Comparison of ENCODE assay signal across 18 cellular contexts in the genomic region with DNA sequence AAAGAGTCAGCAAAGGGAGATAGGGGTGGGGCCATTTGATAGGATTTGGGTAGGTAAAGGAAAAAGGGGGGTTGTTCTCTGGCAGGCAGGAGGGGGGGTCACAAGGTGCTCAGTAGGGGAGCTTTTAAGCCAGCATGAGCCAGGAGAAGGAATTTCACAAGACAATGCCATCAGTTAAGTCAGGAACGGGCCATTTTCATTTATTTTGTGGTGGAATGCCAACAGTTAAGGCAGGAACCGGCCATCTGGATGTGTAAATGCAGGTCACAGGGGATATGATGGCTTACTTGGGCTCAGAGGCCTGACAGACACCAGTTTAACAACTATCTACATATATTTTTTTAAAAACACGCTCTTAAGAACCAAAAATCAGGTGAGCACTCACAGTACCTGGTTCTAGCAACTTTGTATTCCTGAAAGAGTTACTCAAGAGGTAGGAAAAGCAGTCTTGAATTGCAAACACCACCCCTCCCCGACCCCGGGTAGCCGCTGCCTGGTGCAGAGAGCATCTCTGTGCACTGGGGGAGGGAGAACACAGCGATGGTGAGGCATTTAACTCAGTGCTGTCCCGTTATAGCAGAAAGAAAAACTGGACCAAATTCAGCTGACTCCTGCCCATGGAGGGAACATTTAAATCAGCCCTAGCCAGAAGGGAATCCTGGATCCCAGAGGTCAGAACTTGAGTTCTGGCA.
DNase-seq lines count a peak whose midpoint lies in the region; ATAC-seq and TF ChIP-seq lines count a peak whose summit lies in the region.
"Had no signal": no experiment of that assay in that cellular context is flagged by ENCODE, and none has a peak within 500 bp of the region (broad histone marks: within the 10 kb centered on the region; RNA-seq: fewer than 3 reads in every experiment).

No MANE protein-coding gene starts in this region.

- H2BK5ac ChIP-seq in H9 (ENCODE audit: insufficient read length, low read length): peak overlapping the region; percentile 69

- peak overlapping the region; percentile 30 to 58; a peak in 4 of 5 replicates for H3K4me3 Mint-ChIP-seq in H9
- H3K4me3 Mint-ChIP-seq in T-helper 2 cell treated with Interferon-gamma antibody and Interleukin-4, amounts not matched to agents 5 μg/mL and 100 μg/mL, for 36 hours: no peak overlapping the region
- H3K4me3 Mint-ChIP-seq: CD14-positive monocyte; CD8-positive, alpha-beta memory T cell; HFFc6 had no signal

- H2AK5ac ChIP-seq in H9 (ENCODE audit: insufficient read length, low read length): peak overlapping the region; percentile 50

- no peaks in the 10 kb centered on the region; the same call in 1 of the 2 replicates for H3K27me3 Mint-ChIP-seq in H9 (ENCODE audit: low read depth)
- H3K27me3 Mint-ChIP-seq in T-helper 2 cell treated with Interferon-gamma antibody and Interleukin-4, amounts not matched to agents 5 μg/mL and 100 μg/mL, for 36 hours (ENCODE audit: low read depth): no peaks in the 10 kb centered on the region

- peaks cover 3% of the 10 kb centered on the region for H3K23me2 ChIP-seq in H9 (ENCODE audit: insufficient read length, low read depth, low read length, poor library complexity, severe bottlenecking)

- DNase-seq in H9: peak; percentile 76
- DNase-seq in NT2/D1 (ENCODE audit: low read depth, low spot score): peak; percentile 64
- DNase-seq in iPS DF 6.9 (ENCODE audit: low read depth, low spot score): no peak
- DNase-seq in NCI-H2227 (lab: John Stamatoyannopoulos, UW; ENCODE audit: unreplicated experiment): no peak
- no peak for DNase-seq in T-helper 2 cell treated with Interferon-gamma antibody and Interleukin-4, amounts not matched to agents 5 μg/mL and 100 μg/mL, for 36 hours (ENCODE audit: low spot score)
- no peak for DNase-seq in T1000 (lab: John Stamatoyannopoulos, UW)
- DNase-seq: Caco-2; CD8-positive, alpha-beta memory T cell; DMS53; GOT3; HCEC 1CT; HFFc6; Kasumi-1 had no signal

- no peak overlapping the region for H3K56ac ChIP-seq in H9 (ENCODE audit: insufficient read length, low read depth, low read length)

- H4K8ac ChIP-seq in H9 (replicated peaks; ENCODE audit: insufficient read length, low read depth, low read length): no peak overlapping the region

- peak overlapping the region; percentile 58 for H3K18ac ChIP-seq in H9 (ENCODE audit: insufficient read length, low read depth, low read length)

- peak overlapping the region; percentile 29 for H3T11ph ChIP-seq in H9 (ENCODE audit: low read length)

- no peak overlapping the region for H3K23ac ChIP-seq in H9 (ENCODE audit: insufficient read length, low read depth, low read length)

- WGBS in H9 (ENCODE audit: extremely low coverage, insufficient read length, low lambda C conversion rate): no CpG with 5 or more reads among the region's 8 CpGs
- no CpG with 5 or more reads among the region's 8 CpGs for WGBS in iPS DF 6.9 (ENCODE audit: insufficient coverage, insufficient read length)

- H3K4ac ChIP-seq in H9 (ENCODE audit: low read depth, low read length): no peak overlapping the region

- H2BK12ac ChIP-seq in H9 (ENCODE audit: insufficient read length, low read depth, low read length): no peak overlapping the region

- no peaks in the 10 kb centered on the region for H3K36me3 ChIP-seq in NT2/D1 (ENCODE audit: insufficient read depth, insufficient read length, low read length)
- no peaks in the 10 kb centered on the region for H3K36me3 ChIP-seq in iPS DF 6.9 (ENCODE audit: control insufficient read depth, insufficient read depth, low read length)

- no peaks in the 10 kb centered on the region for H3K79me2 ChIP-seq in H9 (ENCODE audit: insufficient read depth, low read length)

- peak overlapping the region; percentile 84 for H4K5ac ChIP-seq in H9 (ENCODE audit: insufficient read length, low read depth, low read length)

- H3K9me3 ChIP-seq in H9 (ENCODE audit: control insufficient read depth, low read depth, low read length) (no peaks in the 10 kb centered on the region), NT2/D1 (ENCODE audit: insufficient read depth, low read length) (peaks cover 15% of the 10 kb centered on the region; the same call in 1 of the 2 replicates), iPS DF 6.9 (ENCODE audit: control insufficient read depth, insufficient read depth, low read length) (no peaks in the 10 kb centered on the region)

- TF ChIP-seq CTCF in H9 (conservative IDR thresholded peaks at IDR 0.05): no peak

- H3K4me1 ChIP-seq in H9 (ENCODE audit: insufficient read depth, low read length): peaks cover 5% of the 10 kb centered on the region; the same call in 1 of the 2 replicates
- no peaks in the 10 kb centered on the region for H3K4me1 ChIP-seq in NT2/D1 (ENCODE audit: insufficient read depth, insufficient read length)
- H3K4me1 ChIP-seq in iPS DF 6.9 (ENCODE audit: control insufficient read depth, insufficient read depth, low read length): peaks cover 5% of the 10 kb centered on the region
- H3K4me1 ChIP-seq: A549, Caco-2 had no signal

- no peak overlapping the region for H2BK20ac ChIP-seq in H9 (ENCODE audit: low read depth, low read length, poor library complexity, severe bottlenecking)

- peaks cover 36 to 37% of the 10 kb centered on the region in 2 experiments for H3K4me1 Mint-ChIP-seq in H9
- no peaks in the 10 kb centered on the region for H3K4me1 Mint-ChIP-seq in T-helper 2 cell treated with Interferon-gamma antibody and Interleukin-4, amounts not matched to agents 5 μg/mL and 100 μg/mL, for 36 hours (ENCODE audit: low read depth)
- H3K4me1 Mint-ChIP-seq: CD14-positive monocyte; CD8-positive, alpha-beta memory T cell had no signal

- H3K27me3 ChIP-seq in H9 (ENCODE audit: insufficient read depth, low read length) (no peaks in the 10 kb centered on the region), NT2/D1 (ENCODE audit: insufficient read depth, insufficient read length) (no peaks in the 10 kb centered on the region), iPS DF 6.9 (ENCODE audit: control insufficient read depth, insufficient read depth, low read length) (no peaks in the 10 kb centered on the region)

- H3K27ac Mint-ChIP-seq in H9: peak overlapping the region; percentile 90 to 99 (median 96)
- no peak overlapping the region for H3K27ac Mint-ChIP-seq in T-helper 2 cell treated with Interferon-gamma antibody and Interleukin-4, amounts not matched to agents 5 μg/mL and 100 μg/mL, for 36 hours
- H3K27ac Mint-ChIP-seq: CD14-positive monocyte; CD8-positive, alpha-beta memory T cell; HFFc6 had no signal

- no peak overlapping the region for H4K91ac ChIP-seq in H9 (ENCODE audit: insufficient read length, low read depth, low read length)

- H3K27ac ChIP-seq in H9 (ENCODE audit: insufficient read length, low read depth, low read length): peak overlapping the region; percentile 98
- peak overlapping the region; percentile 98 for H3K27ac ChIP-seq in iPS DF 6.9 (ENCODE audit: low read length)
- H3K27ac ChIP-seq: A549 had no signal

- peak overlapping the region; percentile 6 for H2AFZ ChIP-seq in H9 (ENCODE audit: low read length)

- no peak overlapping the region; the same call in 1 of the 2 replicates for H3K14ac ChIP-seq in H9 (ENCODE audit: insufficient read depth, low read length)

- H3K4me3 ChIP-seq in NT2/D1 (ENCODE audit: insufficient read length, low read depth) (no peak overlapping the region), iPS DF 6.9 (ENCODE audit: low read length) (no peak overlapping the region)
- H3K4me3 ChIP-seq: A549, GM12878, K562 had no signal

- H3K36me3 Mint-ChIP-seq in H9 (ENCODE audit: insufficient read depth in 1 of 3, low read depth in 3 of 3): peaks cover 13 to 41% (median 25%) of the 10 kb centered on the region in 3 experiments
- H3K36me3 Mint-ChIP-seq in T-helper 2 cell treated with Interferon-gamma antibody and Interleukin-4, amounts not matched to agents 5 μg/mL and 100 μg/mL, for 36 hours (ENCODE audit: low read depth): no peaks in the 10 kb centered on the region
- H3K36me3 Mint-ChIP-seq: CD14-positive monocyte; CD8-positive, alpha-beta memory T cell had no signal

- peak overlapping the region; percentile 70 for H3K4me2 ChIP-seq in H9 (ENCODE audit: insufficient read depth, insufficient read length, low read length)
- H3K4me2 ChIP-seq: A549 had no signal

- H4K20me1 ChIP-seq in H9 (ENCODE audit: control insufficient read depth, insufficient read depth, insufficient read length): no peaks in the 10 kb centered on the region

- no peaks in the 10 kb centered on the region for H3K79me1 ChIP-seq in H9 (ENCODE audit: insufficient read depth, low read depth, low read length, poor library complexity, severe bottlenecking)

- peak overlapping the region; percentile 85 for H2BK120ac ChIP-seq in H9 (ENCODE audit: low read depth, low read length, poor library complexity, severe bottlenecking)

- no peak for ATAC-seq in HG02852 (IDR thresholded peaks at IDR 0.05; ENCODE audit: unreplicated experiment)
- ATAC-seq: A549, GM12878, K562 had no signal

- peaks cover 18 to 29% of the 10 kb centered on the region in 2 experiments for H3K9me3 Mint-ChIP-seq in H9
- H3K9me3 Mint-ChIP-seq in T-helper 2 cell treated with Interferon-gamma antibody and Interleukin-4, amounts not matched to agents 5 μg/mL and 100 μg/mL, for 36 hours: no peaks in the 10 kb centered on the region

- no peak overlapping the region for H2BK15ac ChIP-seq in H9 (ENCODE audit: low read depth, low read length)

- H3K9ac ChIP-seq in H9 (ENCODE audit: extremely low read depth, insufficient read length, low read length) (no peak overlapping the region), NT2/D1 (ENCODE audit: insufficient read length, low read depth) (no peak overlapping the region)

Comparison
In these comparisons a context has a peak if more than half of its experiments do, and no peak if none do; other contexts are left out.
1. DNase-seq: peak in H9 (single experiment) and NT2/D1 (single experiment); none in iPS DF 6.9 (single experiment), NCI-H2227 (single experiment), T-helper 2 cell treated with Interferon-gamma antibody and Interleukin-4, amounts not matched to agents 5 μg/mL and 100 μg/mL, for 36 hours (single experiment) and T1000 (single experiment).